2 cellular contexts compared by ENCODE assay signal in the genomic region with DNA sequence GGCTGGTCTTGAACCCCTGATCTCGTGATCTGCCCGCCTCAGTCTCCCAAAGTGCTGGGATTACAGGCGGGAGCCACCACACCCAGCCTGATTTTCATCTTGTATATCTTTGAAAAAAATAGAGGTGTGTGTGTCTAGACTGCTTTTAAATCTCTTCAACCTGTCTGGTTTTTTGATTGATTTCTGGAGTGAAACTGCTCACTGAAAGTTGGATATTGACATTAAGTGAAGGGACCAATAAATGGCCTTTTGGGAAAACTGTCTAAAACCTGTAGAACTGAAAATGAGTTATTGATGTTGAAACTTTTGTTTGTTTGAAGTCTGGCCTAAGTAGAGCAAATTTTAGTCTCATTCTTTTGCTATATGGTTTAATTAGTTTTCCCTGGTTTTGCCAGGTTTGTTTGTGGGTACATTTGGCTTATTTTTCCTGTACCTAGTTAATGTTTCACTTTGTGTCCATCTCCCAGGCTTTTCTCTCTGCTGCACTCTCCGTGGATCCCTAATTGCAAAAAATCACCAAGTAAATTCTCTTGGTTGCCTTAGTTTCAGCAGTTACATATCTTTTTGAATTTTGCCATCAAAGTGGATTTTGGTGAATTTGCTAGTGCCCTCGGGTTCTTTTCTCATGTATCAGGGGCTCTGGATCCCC.
TF ChIP-seq lines count a peak whose summit lies in the region.

No MANE protein-coding gene starts in this region.

TF ChIP-seq in liver, 16 proteins besides CTCF, POLR2A, EP300 and RAD21 (continued from another document):
- TF ChIP-seq ZBTB33 (IDR thresholded peaks at IDR 0.05) (no peak), FOXA2 (IDR thresholded peaks at IDR 0.05) (peak; percentile 7), EGR1 (IDR thresholded peaks at IDR 0.05; ENCODE audit: low read depth in 2 of 2) (no peak)

TF ChIP-seq in HepG2, 621 proteins besides CTCF, POLR2A, EP300 and RAD21:
- no peak for TF ChIP-seq HMGXB3 (CRISPR knock-in tag; IDR thresholded peaks at IDR 0.05; ENCODE audit: borderline replicate concordance)
- no peak for TF ChIP-seq ZNF350 (CRISPR knock-in tag; IDR thresholded peaks at IDR 0.05; ENCODE audit: borderline replicate concordance, low read depth)
- TF ChIP-seq ZNF850 (CRISPR knock-in tag; conservative IDR thresholded peaks at IDR 0.05) = no peak
- no peak for TF ChIP-seq RARG (CRISPR knock-in tag; IDR thresholded peaks at IDR 0.05; ENCODE audit: low read depth)
- TF ChIP-seq KMT2B (CRISPR knock-in tag; IDR thresholded peaks at IDR 0.05) = no peak
- no peak for TF ChIP-seq STAT5B (CRISPR knock-in tag; IDR thresholded peaks at IDR 0.05)
- no peak for TF ChIP-seq ZNF720 (CRISPR knock-in tag; IDR thresholded peaks at IDR 0.05)
- no peak for TF ChIP-seq PTBP1 (IDR thresholded peaks at IDR 0.05; ENCODE audit: low read depth, low read length, poor library complexity, severe bottlenecking)
- no peak for TF ChIP-seq CENPT (CRISPR knock-in tag; IDR thresholded peaks at IDR 0.05; ENCODE audit: low read depth)
- no peak for TF ChIP-seq ZBTB34 (CRISPR knock-in tag; IDR thresholded peaks at IDR 0.05)
- no peak for TF ChIP-seq GLI4 (CRISPR knock-in tag; IDR thresholded peaks at IDR 0.05; ENCODE audit: borderline replicate concordance)
- no peak for TF ChIP-seq ONECUT2 (CRISPR knock-in tag; IDR thresholded peaks at IDR 0.05)
- TF ChIP-seq AGO2 (optimal IDR thresholded peaks at IDR 0.05; ENCODE audit: low read depth, low read length) = no peak
- TF ChIP-seq CCAR2 (optimal IDR thresholded peaks at IDR 0.05; ENCODE audit: low read depth, low read length) = no peak
- no peak for TF ChIP-seq GZF1 (CRISPR knock-in tag; IDR thresholded peaks at IDR 0.05)
- no peak for TF ChIP-seq ZNF124 (CRISPR knock-in tag; IDR thresholded peaks at IDR 0.05)
- TF ChIP-seq HDAC1 (CRISPR knock-in tag; IDR thresholded peaks at IDR 0.05) = no peak
- TF ChIP-seq CEBPG (CRISPR knock-in tag; IDR thresholded peaks at IDR 0.05) = no peak
- TF ChIP-seq HNRNPUL1 (IDR thresholded peaks at IDR 0.05; ENCODE audit: low read depth, low read length) = no peak
